9 cellular contexts compared by ENCODE assay signal in the genomic region with DNA sequence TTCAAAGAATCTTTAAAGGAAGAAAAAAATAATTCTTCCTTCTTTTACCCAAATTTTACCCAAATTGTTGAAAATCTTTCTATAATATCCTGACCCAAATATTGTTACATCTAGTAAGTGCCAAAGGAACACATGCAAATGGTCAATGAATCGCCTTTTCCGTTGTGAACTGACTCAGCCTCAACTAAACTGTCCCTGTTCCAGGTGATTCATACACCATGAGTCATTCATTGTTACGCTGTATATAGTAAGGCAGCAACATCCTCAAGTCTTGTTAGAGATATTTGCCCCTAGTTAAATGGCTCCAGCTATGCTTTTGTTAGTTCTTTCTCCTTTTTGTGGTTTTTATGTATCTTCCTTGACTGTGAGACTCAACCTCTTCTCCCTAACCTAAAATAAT. TPM values are rescaled to one million over a fixed set of nuclear protein-coding genes. Genes with fewer than 3 reads are reported as not detected.
DNase-seq lines count a peak whose midpoint lies in the region; ATAC-seq and TF ChIP-seq lines count a peak whose summit lies in the region.
"Had no signal": no experiment of that assay in that cellular context is flagged by ENCODE, and none has a peak within 500 bp of the region (broad histone marks: within the 10 kb centered on the region; RNA-seq: fewer than 3 reads in every experiment).

No MANE protein-coding gene starts in this region.

- no peaks in the 10 kb centered on the region for H3K36me3 ChIP-seq in GM23338 (ENCODE audit: insufficient read depth)

- ATAC-seq in HG03457 (IDR thresholded peaks at IDR 0.05; ENCODE audit: unreplicated experiment): peak; percentile 56
- peak; percentile 84 for ATAC-seq in stimulated activated naive CD8-positive, alpha-beta T cell treated with anti-CD3 and anti-CD28 coated beads, Interleukin-15, Interleukin-2, amounts not matched to agents 100 U/mL and 50 U/mL, for 24 hours
- ATAC-seq in GM23338: no peak
- ATAC-seq in GM21526 (IDR thresholded peaks at IDR 0.05; ENCODE audit: low FRiP score, unreplicated experiment): no peak

- H3F3A ChIP-seq in GM23338 (replicated peaks; ENCODE audit: low read depth): no peaks in the 10 kb centered on the region

- no peak overlapping the region for H3K4me2 ChIP-seq in GM23338

- no peak overlapping the region for H3K27ac ChIP-seq in GM23338 (ENCODE audit: low read depth)

- H3K4me3 ChIP-seq in GM23338: no peak overlapping the region

- H3K9me2 ChIP-seq in GM23338 (ENCODE audit: insufficient read depth): no peaks in the 10 kb centered on the region

- no peaks in the 10 kb centered on the region for H3K27me3 ChIP-seq in GM23338 (ENCODE audit: insufficient read depth)

- peak overlapping the region; percentile 99 for H3K4me3 Mint-ChIP-seq in activated CD4-positive, alpha-beta T cell treated with anti-CD3 and anti-CD28 coated beads, Interleukin-2, amount 10 ng/mL, durations not matched to agents 24 days and 14 days
- H3K4me3 Mint-ChIP-seq in GM23338: no peak overlapping the region

- H3K27ac Mint-ChIP-seq in activated CD4-positive, alpha-beta T cell treated with anti-CD3 and anti-CD28 coated beads, Interleukin-2, amount 10 ng/mL, durations not matched to agents 24 days and 14 days: peak overlapping the region; percentile 71
- no peak overlapping the region for H3K27ac Mint-ChIP-seq in GM23338

- H4K20me1 ChIP-seq in GM23338 (replicated peaks; ENCODE audit: insufficient read depth): no peaks in the 10 kb centered on the region

- H3K27me3 Mint-ChIP-seq in activated CD4-positive, alpha-beta T cell treated with anti-CD3 and anti-CD28 coated beads, Interleukin-2, amount 10 ng/mL, durations not matched to agents 24 days and 14 days: no peaks in the 10 kb centered on the region
- H3K27me3 Mint-ChIP-seq in GM23338 (ENCODE audit: insufficient read depth, low read depth, poor library complexity): peaks cover 5% of the 10 kb centered on the region

- H3K79me2 ChIP-seq in GM23338 (replicated peaks; ENCODE audit: insufficient read depth): no peaks in the 10 kb centered on the region

- intact Hi-C loops in activated CD4-positive, alpha-beta T cell treated with anti-CD3 and anti-CD28 coated beads, Interleukin-2, amount 10 ng/mL, durations not matched to agents 24 days and 14 days (cut with micrococcal nuclease): loop anchor here (1.0 to 5.0 kb wide), 10 partner anchors 47 to 1477 kb away; a partner anchor contains a TSS

- H3K36me3 Mint-ChIP-seq in activated CD4-positive, alpha-beta T cell treated with anti-CD3 and anti-CD28 coated beads, Interleukin-2, amount 10 ng/mL, durations not matched to agents 24 days and 14 days (ENCODE audit: low read depth): peaks cover 81% of the 10 kb centered on the region
- no peaks in the 10 kb centered on the region for H3K36me3 Mint-ChIP-seq in GM23338 (ENCODE audit: low read depth)
- H3K36me3 Mint-ChIP-seq: brain had no signal

- no peaks in the 10 kb centered on the region for H3K4me1 ChIP-seq in GM23338 (ENCODE audit: insufficient read depth)

- peak; percentile 24 for DNase-seq in stimulated activated naive CD4-positive, alpha-beta T cell treated with Interleukin-2 at 50 U/mL for 16 hours (lab: John Stamatoyannopoulos, UW)
- no peak for DNase-seq in stimulated activated naive CD4-positive, alpha-beta T cell (lab: John Stamatoyannopoulos, UW)
- peak; percentile 78 for DNase-seq in activated CD4-positive, alpha-beta T cell treated with anti-CD3 and anti-CD28 coated beads, Interleukin-2, amount 10 ng/mL, durations not matched to agents 24 days and 14 days
- peak; percentile 84 for DNase-seq in glomerular visceral epithelial cell (ENCODE audit: extremely low spot score)
- peak; percentile 49 for DNase-seq in stimulated activated naive CD8-positive, alpha-beta T cell treated with anti-CD3 and anti-CD28 coated beads, Interleukin-15, Interleukin-2, amounts not matched to agents 100 U/mL and 50 U/mL, for 24 hours
- no peak for DNase-seq in GM23338 (ENCODE audit: low spot score)

- no peak for TF ChIP-seq CTCF in GM23338 (conservative IDR thresholded peaks at IDR 0.05; ENCODE audit: low read depth in 2 of 2)

- H3K4me1 Mint-ChIP-seq in activated CD4-positive, alpha-beta T cell treated with anti-CD3 and anti-CD28 coated beads, Interleukin-2, amount 10 ng/mL, durations not matched to agents 24 days and 14 days: peaks cover 55% of the 10 kb centered on the region
- no peaks in the 10 kb centered on the region; the same call in 2 of the 3 replicates for H3K4me1 Mint-ChIP-seq in GM23338

- no peaks in the 10 kb centered on the region for H3K9me3 Mint-ChIP-seq in activated CD4-positive, alpha-beta T cell treated with anti-CD3 and anti-CD28 coated beads, Interleukin-2, amount 10 ng/mL, durations not matched to agents 24 days and 14 days
- H3K9me3 Mint-ChIP-seq in GM23338: no peaks in the 10 kb centered on the region
- H3K9me3 Mint-ChIP-seq: brain had no signal

- H2AFZ ChIP-seq in GM23338: no peak overlapping the region

TF ChIP-seq in GM23338, 12 proteins besides CTCF, POLR2A, EP300 and RAD21 (continues in another document):
- TF ChIP-seq CREB1 (CRISPR knock-in tag; IDR thresholded peaks at IDR 0.05; ENCODE audit: low read depth) (no peak), ZNF114 (CRISPR knock-in tag; IDR thresholded peaks at IDR 0.05) (no peak), ZNF331 (CRISPR knock-in tag; IDR thresholded peaks at IDR 0.05; ENCODE audit: low read depth) (no peak), JUNB (IDR thresholded peaks at IDR 0.05; ENCODE audit: unreplicated experiment) (no peak), EZH2phosphoT487 (IDR thresholded peaks at IDR 0.05; ENCODE audit: unreplicated experiment) (no peak), EZH2 (IDR thresholded peaks at IDR 0.05; ENCODE audit: low read depth, unreplicated experiment) (no peak), NANOG (IDR thresholded peaks at IDR 0.05; ENCODE audit: borderline replicate concordance) (no peak), POLR2AphosphoS5 (IDR thresholded peaks at IDR 0.05; ENCODE audit: low read depth) (no peak), STAT1 (IDR thresholded peaks at IDR 0.05; ENCODE audit: unreplicated experiment) (no peak)
- TF ChIP-seq, protein P1, sequence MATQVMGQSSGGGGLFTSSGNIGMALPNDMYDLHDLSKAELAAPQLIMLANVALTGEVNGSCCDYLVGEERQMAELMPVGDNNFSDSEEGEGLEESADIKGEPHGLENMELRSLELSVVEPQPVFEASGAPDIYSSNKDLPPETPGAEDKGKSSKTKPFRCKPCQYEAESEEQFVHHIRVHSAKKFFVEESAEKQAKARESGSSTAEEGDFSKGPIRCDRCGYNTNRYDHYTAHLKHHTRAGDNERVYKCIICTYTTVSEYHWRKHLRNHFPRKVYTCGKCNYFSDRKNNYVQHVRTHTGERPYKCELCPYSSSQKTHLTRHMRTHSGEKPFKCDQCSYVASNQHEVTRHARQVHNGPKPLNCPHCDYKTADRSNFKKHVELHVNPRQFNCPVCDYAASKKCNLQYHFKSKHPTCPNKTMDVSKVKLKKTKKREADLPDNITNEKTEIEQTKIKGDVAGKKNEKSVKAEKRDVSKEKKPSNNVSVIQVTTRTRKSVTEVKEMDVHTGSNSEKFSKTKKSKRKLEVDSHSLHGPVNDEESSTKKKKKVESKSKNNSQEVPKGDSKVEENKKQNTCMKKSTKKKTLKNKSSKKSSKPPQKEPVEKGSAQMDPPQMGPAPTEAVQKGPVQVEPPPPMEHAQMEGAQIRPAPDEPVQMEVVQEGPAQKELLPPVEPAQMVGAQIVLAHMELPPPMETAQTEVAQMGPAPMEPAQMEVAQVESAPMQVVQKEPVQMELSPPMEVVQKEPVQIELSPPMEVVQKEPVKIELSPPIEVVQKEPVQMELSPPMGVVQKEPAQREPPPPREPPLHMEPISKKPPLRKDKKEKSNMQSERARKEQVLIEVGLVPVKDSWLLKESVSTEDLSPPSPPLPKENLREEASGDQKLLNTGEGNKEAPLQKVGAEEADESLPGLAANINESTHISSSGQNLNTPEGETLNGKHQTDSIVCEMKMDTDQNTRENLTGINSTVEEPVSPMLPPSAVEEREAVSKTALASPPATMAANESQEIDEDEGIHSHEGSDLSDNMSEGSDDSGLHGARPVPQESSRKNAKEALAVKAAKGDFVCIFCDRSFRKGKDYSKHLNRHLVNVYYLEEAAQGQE (IDR thresholded peaks at IDR 0.05; ENCODE audit: unreplicated experiment): no peak
- TF ChIP-seq, protein P2, sequence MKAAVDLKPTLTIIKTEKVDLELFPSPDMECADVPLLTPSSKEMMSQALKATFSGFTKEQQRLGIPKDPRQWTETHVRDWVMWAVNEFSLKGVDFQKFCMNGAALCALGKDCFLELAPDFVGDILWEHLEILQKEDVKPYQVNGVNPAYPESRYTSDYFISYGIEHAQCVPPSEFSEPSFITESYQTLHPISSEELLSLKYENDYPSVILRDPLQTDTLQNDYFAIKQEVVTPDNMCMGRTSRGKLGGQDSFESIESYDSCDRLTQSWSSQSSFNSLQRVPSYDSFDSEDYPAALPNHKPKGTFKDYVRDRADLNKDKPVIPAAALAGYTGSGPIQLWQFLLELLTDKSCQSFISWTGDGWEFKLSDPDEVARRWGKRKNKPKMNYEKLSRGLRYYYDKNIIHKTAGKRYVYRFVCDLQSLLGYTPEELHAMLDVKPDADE (IDR thresholded peaks at IDR 0.05): no peak

RNA-seq across cellular contexts. Expression of a gene that starts 9.7 kb away (rescaled TPM):
- 49.1 and 53.0 TPM in 2 replicates for total RNA-seq in activated CD4-positive, alpha-beta T cell treated with anti-CD3 and anti-CD28 coated beads, Interleukin-2, amount 10 ng/mL, durations not matched to agents 24 days and 14 days
- 4.4 and 4.7 TPM in 2 replicates for total RNA-seq in GM23338 (2014; rRNA removed; shearing (Covaris generic))
- polyA plus RNA-seq in GM23338 (2016; fragmentation: Nextera tagmentation; extraction: Ambion mirVana): 0.82 and 1.1 TPM in 2 replicates

Comparison
In these comparisons a context has a peak if more than half of its experiments do, and no peak if none do; other contexts are left out.
1. DNase-seq: peak in stimulated activated naive CD4-positive, alpha-beta T cell treated with Interleukin-2 at 50 U/mL for 16 hours (single experiment), activated CD4-positive, alpha-beta T cell treated with anti-CD3 and anti-CD28 coated beads, Interleukin-2, amount 10 ng/mL, durations not matched to agents 24 days and 14 days (single experiment), glomerular visceral epithelial cell (single experiment) and stimulated activated naive CD8-positive, alpha-beta T cell treated with anti-CD3 and anti-CD28 coated beads, Interleukin-15, Interleukin-2, amounts not matched to agents 100 U/mL and 50 U/mL, for 24 hours (single experiment); none in stimulated activated naive CD4-positive, alpha-beta T cell (0 of 6) and GM23338 (single experiment).
2. ATAC-seq: peak in HG03457 (single experiment) and stimulated activated naive CD8-positive, alpha-beta T cell treated with anti-CD3 and anti-CD28 coated beads, Interleukin-15, Interleukin-2, amounts not matched to agents 100 U/mL and 50 U/mL, for 24 hours (single experiment); none in GM23338 (single experiment) and GM21526 (single experiment).